Comparison of ENCODE assay signal across 15 cellular contexts in genomic region chr1:101302831-101303511, GRCh38.
DNase-seq lines count a peak whose midpoint lies in the region; FAIRE-seq and TF ChIP-seq lines count a peak whose summit lies in the region.
"Had no signal": no experiment of that assay in that cellular context is flagged by ENCODE, and none has a peak within 500 bp of the region (broad histone marks: within the 10 kb centered on the region; RNA-seq: fewer than 3 reads in every experiment).

No MANE protein-coding gene starts in this region.

- FAIRE-seq in H54 (lab: Jason Lieb, UNC), result peak; percentile 97
- FAIRE-seq: A549, TTC549 had no signal

- H3K27ac ChIP-seq in ACC112 (ENCODE audit: low read depth, low read length), result peak overlapping the region; percentile 1; the same call in 1 of the 2 replicates
- H3K27ac ChIP-seq: A549, cardiac muscle cell had no signal

- peaks cover 12% of the 10 kb centered on the region for H3K4me1 ChIP-seq in ACC112 (ENCODE audit: control insufficient read depth, insufficient read depth, low read length, unreplicated experiment)
- H3K4me1 ChIP-seq: A549 had no signal

- H3K4me3 ChIP-seq in ACC112 (ENCODE audit: low read depth, low read length), result no peak overlapping the region
- H3K4me3 ChIP-seq: A549, cardiac muscle cell had no signal

- H2AFZ ChIP-seq in ACC112 (ENCODE audit: low read length, unreplicated experiment), result no peak overlapping the region

- no peak for TF ChIP-seq POLR2A in H54 (IDR thresholded peaks at IDR 0.05; ENCODE audit: low read depth, low read length)

- no peaks in the 10 kb centered on the region for H3K79me2 ChIP-seq in ACC112 (ENCODE audit: control insufficient read depth, insufficient read depth, low read length, unreplicated experiment)

- peaks cover 15% of the 10 kb centered on the region for H3K27me3 ChIP-seq in ACC112 (ENCODE audit: insufficient read depth, low read length)
- H3K27me3 ChIP-seq: cardiac muscle cell had no signal

- peak; percentile 23 for DNase-seq in H54 (ENCODE audit: insufficient read length, low spot score)
- peak; percentile 72 for DNase-seq in amniotic epithelial cell (ENCODE audit: low read depth)
- peak; percentile 34 for DNase-seq in iris pigment epithelial cell (ENCODE audit: low read depth)
- DNase-seq in activated CD4-positive, alpha-beta T cell treated with anti-CD3 and anti-CD28 coated beads, Interleukin-2, amount 50 U/mL, for 1 hour, result no peak
- no peak for DNase-seq in islet precursor cell
- DNase-seq in HT-29 (ENCODE audit: low spot score), result no peak
- DNase-seq in MV-4-11 (lab: John Stamatoyannopoulos, UW), result no peak
- DNase-seq: activated CD4-positive, alpha-beta T cell treated with anti-CD3 and anti-CD28 coated beads for 48 hours; hippocampal formation; NCI-H1105; NCI-H82 had no signal

- no peaks in the 10 kb centered on the region for H3K36me3 ChIP-seq in ACC112 (ENCODE audit: insufficient read depth, low read length)
- H3K36me3 ChIP-seq: cardiac muscle cell had no signal

Comparison
In these comparisons a context has a peak if more than half of its experiments do, and no peak if none do; other contexts are left out.
1. DNase-seq: peak in H54 (single experiment), amniotic epithelial cell (single experiment) and iris pigment epithelial cell (single experiment); none in activated CD4-positive, alpha-beta T cell treated with anti-CD3 and anti-CD28 coated beads, Interleukin-2, amount 50 U/mL, for 1 hour (single experiment), islet precursor cell (single experiment), HT-29 (single experiment) and MV-4-11 (single experiment).